In the genomic region with DNA sequence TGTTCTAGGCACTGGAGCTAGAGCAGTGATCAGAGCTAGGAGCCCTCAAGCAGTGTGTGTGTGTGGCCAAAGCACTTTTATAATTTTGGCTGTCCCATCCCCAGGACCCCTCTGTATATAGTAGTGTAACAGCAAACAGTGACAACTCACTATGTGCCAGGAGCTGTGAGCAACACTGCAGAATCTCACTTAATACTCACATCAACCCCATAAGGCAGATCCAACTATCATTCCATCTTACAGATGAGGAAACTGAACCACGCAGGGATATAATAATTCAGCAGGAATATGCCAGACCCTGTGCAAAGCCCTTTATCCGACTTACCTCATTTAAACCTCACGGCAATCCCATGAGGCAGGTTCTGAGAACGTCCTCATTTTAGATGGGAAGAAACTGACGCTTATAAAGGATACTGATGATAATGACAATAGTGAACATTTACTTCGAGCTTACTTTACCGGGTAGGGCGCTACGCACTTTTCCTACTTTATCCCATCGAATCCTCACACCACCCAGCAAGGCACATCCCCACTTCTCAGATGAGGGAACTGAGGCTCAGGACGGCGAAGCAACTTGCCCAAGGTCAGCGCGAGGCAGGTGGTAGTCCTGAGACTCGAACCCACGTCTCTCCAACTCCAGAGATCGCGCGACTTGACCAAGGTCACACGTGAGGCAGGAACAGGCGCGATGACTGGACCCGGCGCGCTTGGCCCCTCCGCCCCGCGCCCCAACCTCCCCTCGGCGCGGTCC, we compare ENCODE assay signal across 1 cellular context.
TF ChIP-seq lines count a peak whose summit lies in the region.

No MANE protein-coding gene starts in this region.

TF ChIP-seq in HepG2, 621 proteins besides CTCF, POLR2A, EP300 and RAD21 (continued from another document and continues in another):
- TF ChIP-seq ZNF891 (CRISPR knock-in tag; IDR thresholded peaks at IDR 0.05) (no peak), IRX3 (CRISPR knock-in tag; IDR thresholded peaks at IDR 0.05; ENCODE audit: borderline replicate concordance, low read depth) (no peak), BCL6 (CRISPR knock-in tag; IDR thresholded peaks at IDR 0.05) (no peak), SMYD3 (CRISPR knock-in tag; IDR thresholded peaks at IDR 0.05) (no peak), ZNF121 (CRISPR knock-in tag; IDR thresholded peaks at IDR 0.05) (no peak), ZNF850 (CRISPR knock-in tag; conservative IDR thresholded peaks at IDR 0.05) (no peak), KDM1A (CRISPR knock-in tag; IDR thresholded peaks at IDR 0.05) (0 out of 2 replicates have a peak, but pooled peaks have one; percentile 43), HMG20B (CRISPR knock-in tag; conservative IDR thresholded peaks at IDR 0.05) (no peak), NR2C2 (CRISPR knock-in tag; IDR thresholded peaks at IDR 0.05; ENCODE audit: borderline replicate concordance) (no peak), ZNF629 (CRISPR knock-in tag; conservative IDR thresholded peaks at IDR 0.05) (peak; percentile 92), PITX1 (CRISPR knock-in tag; IDR thresholded peaks at IDR 0.05) (no peak), RFX3 (CRISPR knock-in tag; IDR thresholded peaks at IDR 0.05) (no peak), NFE2L1 (CRISPR knock-in tag; IDR thresholded peaks at IDR 0.05; ENCODE audit: borderline replicate concordance) (no peak), BHLHE40 (IDR thresholded peaks at IDR 0.05; ENCODE audit: low read length) (peak; percentile 85), ZFP36 (IDR thresholded peaks at IDR 0.05; ENCODE audit: borderline replicate concordance, low read depth, low read length, partially characterized antibody) (no peak), ZNF550 (CRISPR knock-in tag; IDR thresholded peaks at IDR 0.05; ENCODE audit: borderline replicate concordance) (no peak), ZKSCAN5 (CRISPR knock-in tag; IDR thresholded peaks at IDR 0.05) (no peak), ZNF749 (CRISPR knock-in tag; IDR thresholded peaks at IDR 0.05; ENCODE audit: borderline replicate concordance) (0 out of 2 replicates have a peak, but pooled peaks have one; percentile 1), ELF4 (CRISPR knock-in tag; IDR thresholded peaks at IDR 0.05; ENCODE audit: borderline replicate concordance) (no peak), ZFP36L1 (CRISPR knock-in tag; IDR thresholded peaks at IDR 0.05) (no peak), THYN1 (CRISPR knock-in tag; IDR thresholded peaks at IDR 0.05; ENCODE audit: borderline replicate concordance, low read depth) (no peak), SETDB1 (CRISPR knock-in tag; IDR thresholded peaks at IDR 0.05; ENCODE audit: borderline replicate concordance) (no peak), ZMYM4 (CRISPR knock-in tag; IDR thresholded peaks at IDR 0.05) (no peak), PRPF4 (IDR thresholded peaks at IDR 0.05; ENCODE audit: low read depth, low read length, poor library complexity, severe bottlenecking) (no peak), ETV6 (CRISPR knock-in tag; conservative IDR thresholded peaks at IDR 0.05) (no peak), ZNF644 (CRISPR knock-in tag; IDR thresholded peaks at IDR 0.05; ENCODE audit: low read depth) (no peak), MLLT10 (CRISPR knock-in tag; IDR thresholded peaks at IDR 0.05) (no peak), ZNF616 (CRISPR knock-in tag; IDR thresholded peaks at IDR 0.05; ENCODE audit: low read depth) (no peak), KMT2A (CRISPR knock-in tag; IDR thresholded peaks at IDR 0.05) (peak; percentile 48; the same call in 1 of the 2 replicates), ZFP41 (CRISPR knock-in tag; IDR thresholded peaks at IDR 0.05; ENCODE audit: borderline replicate concordance) (no peak), ZMYM3 (CRISPR knock-in tag; IDR thresholded peaks at IDR 0.05) (peak; percentile 86), ZNF232 (CRISPR knock-in tag; IDR thresholded peaks at IDR 0.05; ENCODE audit: borderline replicate concordance) (0 out of 2 replicates have a peak, but pooled peaks have one; percentile 30), KLF16 (CRISPR knock-in tag; IDR thresholded peaks at IDR 0.05) (no peak), RXRA (CRISPR knock-in tag; IDR thresholded peaks at IDR 0.05) (0 out of 2 replicates have a peak, but pooled peaks have one; percentile 54), ZC3H13 (CRISPR knock-in tag; IDR thresholded peaks at IDR 0.05) (no peak), MYNN (CRISPR knock-in tag; IDR thresholded peaks at IDR 0.05; ENCODE audit: low read depth) (no peak), ZFYVE20 (CRISPR knock-in tag; IDR thresholded peaks at IDR 0.05; ENCODE audit: borderline replicate concordance, low read depth) (no peak), HNRNPLL (IDR thresholded peaks at IDR 0.05; ENCODE audit: low read depth, low read length, poor library complexity, severe bottlenecking) (no peak)
- TF ChIP-seq, protein P1, sequence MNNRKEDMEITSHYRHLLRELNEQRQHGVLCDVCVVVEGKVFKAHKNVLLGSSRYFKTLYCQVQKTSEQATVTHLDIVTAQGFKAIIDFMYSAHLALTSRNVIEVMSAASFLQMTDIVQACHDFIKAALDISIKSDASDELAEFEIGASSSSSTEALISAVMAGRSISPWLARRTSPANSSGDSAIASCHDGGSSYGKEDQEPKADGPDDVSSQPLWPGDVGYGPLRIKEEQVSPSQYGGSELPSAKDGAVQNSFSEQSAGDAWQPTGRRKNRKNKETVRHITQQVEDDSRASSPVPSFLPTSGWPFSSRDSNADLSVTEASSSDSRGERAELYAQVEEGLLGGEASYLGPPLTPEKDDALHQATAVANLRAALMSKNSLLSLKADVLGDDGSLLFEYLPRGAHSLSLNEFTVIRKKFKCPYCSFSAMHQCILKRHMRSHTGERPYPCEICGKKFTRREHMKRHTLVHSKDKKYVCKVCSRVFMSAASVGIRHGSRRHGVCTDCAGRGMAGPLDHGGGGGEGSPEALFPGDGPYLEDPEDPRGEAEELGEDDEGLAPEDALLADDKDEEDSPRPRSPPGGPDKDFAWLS (CRISPR knock-in tag; IDR thresholded peaks at IDR 0.05; ENCODE audit: borderline replicate concordance): no peak
- TF ChIP-seq, protein P2, sequence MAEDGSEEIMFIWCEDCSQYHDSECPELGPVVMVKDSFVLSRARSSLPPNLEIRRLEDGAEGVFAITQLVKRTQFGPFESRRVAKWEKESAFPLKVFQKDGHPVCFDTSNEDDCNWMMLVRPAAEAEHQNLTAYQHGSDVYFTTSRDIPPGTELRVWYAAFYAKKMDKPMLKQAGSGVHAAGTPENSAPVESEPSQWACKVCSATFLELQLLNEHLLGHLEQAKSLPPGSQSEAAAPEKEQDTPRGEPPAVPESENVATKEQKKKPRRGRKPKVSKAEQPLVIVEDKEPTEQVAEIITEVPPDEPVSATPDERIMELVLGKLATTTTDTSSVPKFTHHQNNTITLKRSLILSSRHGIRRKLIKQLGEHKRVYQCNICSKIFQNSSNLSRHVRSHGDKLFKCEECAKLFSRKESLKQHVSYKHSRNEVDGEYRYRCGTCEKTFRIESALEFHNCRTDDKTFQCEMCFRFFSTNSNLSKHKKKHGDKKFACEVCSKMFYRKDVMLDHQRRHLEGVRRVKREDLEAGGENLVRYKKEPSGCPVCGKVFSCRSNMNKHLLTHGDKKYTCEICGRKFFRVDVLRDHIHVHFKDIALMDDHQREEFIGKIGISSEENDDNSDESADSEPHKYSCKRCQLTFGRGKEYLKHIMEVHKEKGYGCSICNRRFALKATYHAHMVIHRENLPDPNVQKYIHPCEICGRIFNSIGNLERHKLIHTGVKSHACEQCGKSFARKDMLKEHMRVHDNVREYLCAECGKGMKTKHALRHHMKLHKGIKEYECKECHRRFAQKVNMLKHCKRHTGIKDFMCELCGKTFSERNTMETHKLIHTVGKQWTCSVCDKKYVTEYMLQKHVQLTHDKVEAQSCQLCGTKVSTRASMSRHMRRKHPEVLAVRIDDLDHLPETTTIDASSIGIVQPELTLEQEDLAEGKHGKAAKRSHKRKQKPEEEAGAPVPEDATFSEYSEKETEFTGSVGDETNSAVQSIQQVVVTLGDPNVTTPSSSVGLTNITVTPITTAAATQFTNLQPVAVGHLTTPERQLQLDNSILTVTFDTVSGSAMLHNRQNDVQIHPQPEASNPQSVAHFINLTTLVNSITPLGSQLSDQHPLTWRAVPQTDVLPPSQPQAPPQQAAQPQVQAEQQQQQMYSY (CRISPR knock-in tag; IDR thresholded peaks at IDR 0.05): no peak
- TF ChIP-seq, protein P3, sequence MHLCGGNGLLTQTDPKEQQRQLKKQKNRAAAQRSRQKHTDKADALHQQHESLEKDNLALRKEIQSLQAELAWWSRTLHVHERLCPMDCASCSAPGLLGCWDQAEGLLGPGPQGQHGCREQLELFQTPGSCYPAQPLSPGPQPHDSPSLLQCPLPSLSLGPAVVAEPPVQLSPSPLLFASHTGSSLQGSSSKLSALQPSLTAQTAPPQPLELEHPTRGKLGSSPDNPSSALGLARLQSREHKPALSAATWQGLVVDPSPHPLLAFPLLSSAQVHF (CRISPR knock-in tag; IDR thresholded peaks at IDR 0.05): no peak
- TF ChIP-seq, protein P4, sequence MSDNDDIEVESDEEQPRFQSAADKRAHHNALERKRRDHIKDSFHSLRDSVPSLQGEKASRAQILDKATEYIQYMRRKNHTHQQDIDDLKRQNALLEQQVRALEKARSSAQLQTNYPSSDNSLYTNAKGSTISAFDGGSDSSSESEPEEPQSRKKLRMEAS (IDR thresholded peaks at IDR 0.05): peak; percentile 45; the same call in 1 of the 2 replicates
- TF ChIP-seq, protein P5, sequence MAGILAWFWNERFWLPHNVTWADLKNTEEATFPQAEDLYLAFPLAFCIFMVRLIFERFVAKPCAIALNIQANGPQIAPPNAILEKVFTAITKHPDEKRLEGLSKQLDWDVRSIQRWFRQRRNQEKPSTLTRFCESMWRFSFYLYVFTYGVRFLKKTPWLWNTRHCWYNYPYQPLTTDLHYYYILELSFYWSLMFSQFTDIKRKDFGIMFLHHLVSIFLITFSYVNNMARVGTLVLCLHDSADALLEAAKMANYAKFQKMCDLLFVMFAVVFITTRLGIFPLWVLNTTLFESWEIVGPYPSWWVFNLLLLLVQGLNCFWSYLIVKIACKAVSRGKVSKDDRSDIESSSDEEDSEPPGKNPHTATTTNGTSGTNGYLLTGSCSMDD (CRISPR knock-in tag; IDR thresholded peaks at IDR 0.05): no peak
- TF ChIP-seq, protein P6, sequence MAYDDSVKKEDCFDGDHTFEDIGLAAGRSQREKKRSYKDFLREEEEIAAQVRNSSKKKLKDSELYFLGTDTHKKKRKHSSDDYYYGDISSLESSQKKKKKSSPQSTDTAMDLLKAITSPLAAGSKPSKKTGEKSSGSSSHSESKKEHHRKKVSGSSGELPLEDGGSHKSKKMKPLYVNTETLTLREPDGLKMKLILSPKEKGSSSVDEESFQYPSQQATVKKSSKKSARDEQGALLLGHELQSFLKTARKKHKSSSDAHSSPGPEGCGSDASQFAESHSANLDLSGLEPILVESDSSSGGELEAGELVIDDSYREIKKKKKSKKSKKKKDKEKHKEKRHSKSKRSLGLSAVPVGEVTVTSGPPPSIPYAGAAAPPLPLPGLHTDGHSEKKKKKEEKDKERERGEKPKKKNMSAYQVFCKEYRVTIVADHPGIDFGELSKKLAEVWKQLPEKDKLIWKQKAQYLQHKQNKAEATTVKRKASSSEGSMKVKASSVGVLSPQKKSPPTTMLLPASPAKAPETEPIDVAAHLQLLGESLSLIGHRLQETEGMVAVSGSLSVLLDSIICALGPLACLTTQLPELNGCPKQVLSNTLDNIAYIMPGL (CRISPR knock-in tag; IDR thresholded peaks at IDR 0.05; ENCODE audit: borderline replicate concordance in 1 of 2, low read depth in 1 of 2): 0 out of 4 replicates have a peak, but pooled peaks of 1 of the 2 experiments have one; percentile 30
- TF ChIP-seq, protein P7, sequence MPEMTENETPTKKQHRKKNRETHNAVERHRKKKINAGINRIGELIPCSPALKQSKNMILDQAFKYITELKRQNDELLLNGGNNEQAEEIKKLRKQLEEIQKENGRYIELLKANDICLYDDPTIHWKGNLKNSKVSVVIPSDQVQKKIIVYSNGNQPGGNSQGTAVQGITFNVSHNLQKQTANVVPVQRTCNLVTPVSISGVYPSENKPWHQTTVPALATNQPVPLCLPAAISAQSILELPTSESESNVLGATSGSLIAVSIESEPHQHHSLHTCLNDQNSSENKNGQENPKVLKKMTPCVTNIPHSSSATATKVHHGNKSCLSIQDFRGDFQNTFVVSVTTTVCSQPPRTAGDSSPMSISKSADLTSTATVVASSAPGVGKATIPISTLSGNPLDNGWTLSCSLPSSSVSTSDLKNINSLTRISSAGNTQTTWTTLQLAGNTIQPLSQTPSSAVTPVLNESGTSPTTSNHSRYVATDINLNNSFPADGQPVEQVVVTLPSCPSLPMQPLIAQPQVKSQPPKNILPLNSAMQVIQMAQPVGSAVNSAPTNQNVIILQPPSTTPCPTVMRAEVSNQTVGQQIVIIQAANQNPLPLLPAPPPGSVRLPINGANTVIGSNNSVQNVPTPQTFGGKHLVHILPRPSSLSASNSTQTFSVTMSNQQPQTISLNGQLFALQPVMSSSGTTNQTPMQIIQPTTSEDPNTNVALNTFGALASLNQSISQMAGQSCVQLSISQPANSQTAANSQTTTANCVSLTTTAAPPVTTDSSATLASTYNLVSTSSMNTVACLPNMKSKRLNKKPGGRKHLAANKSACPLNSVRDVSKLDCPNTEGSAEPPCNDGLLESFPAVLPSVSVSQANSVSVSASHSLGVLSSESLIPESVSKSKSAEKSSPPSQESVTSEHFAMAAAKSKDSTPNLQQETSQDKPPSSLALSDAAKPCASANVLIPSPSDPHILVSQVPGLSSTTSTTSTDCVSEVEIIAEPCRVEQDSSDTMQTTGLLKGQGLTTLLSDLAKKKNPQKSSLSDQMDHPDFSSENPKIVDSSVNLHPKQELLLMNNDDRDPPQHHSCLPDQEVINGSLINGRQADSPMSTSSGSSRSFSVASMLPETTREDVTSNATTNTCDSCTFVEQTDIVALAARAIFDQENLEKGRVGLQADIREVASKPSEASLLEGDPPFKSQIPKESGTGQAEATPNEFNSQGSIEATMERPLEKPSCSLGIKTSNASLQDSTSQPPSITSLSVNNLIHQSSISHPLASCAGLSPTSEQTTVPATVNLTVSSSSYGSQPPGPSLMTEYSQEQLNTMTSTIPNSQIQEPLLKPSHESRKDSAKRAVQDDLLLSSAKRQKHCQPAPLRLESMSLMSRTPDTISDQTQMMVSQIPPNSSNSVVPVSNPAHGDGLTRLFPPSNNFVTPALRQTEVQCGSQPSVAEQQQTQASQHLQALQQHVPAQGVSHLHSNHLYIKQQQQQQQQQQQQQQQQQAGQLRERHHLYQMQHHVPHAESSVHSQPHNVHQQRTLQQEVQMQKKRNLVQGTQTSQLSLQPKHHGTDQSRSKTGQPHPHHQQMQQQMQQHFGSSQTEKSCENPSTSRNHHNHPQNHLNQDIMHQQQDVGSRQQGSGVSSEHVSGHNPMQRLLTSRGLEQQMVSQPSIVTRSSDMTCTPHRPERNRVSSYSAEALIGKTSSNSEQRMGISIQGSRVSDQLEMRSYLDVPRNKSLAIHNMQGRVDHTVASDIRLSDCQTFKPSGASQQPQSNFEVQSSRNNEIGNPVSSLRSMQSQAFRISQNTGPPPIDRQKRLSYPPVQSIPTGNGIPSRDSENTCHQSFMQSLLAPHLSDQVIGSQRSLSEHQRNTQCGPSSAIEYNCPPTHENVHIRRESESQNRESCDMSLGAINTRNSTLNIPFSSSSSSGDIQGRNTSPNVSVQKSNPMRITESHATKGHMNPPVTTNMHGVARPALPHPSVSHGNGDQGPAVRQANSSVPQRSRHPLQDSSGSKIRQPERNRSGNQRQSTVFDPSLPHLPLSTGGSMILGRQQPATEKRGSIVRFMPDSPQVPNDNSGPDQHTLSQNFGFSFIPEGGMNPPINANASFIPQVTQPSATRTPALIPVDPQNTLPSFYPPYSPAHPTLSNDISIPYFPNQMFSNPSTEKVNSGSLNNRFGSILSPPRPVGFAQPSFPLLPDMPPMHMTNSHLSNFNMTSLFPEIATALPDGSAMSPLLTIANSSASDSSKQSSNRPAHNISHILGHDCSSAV (CRISPR knock-in tag; IDR thresholded peaks at IDR 0.05; ENCODE audit: borderline replicate concordance): no peak
